Comparison of ENCODE assay signal across 9 cellular contexts in the genomic region with DNA sequence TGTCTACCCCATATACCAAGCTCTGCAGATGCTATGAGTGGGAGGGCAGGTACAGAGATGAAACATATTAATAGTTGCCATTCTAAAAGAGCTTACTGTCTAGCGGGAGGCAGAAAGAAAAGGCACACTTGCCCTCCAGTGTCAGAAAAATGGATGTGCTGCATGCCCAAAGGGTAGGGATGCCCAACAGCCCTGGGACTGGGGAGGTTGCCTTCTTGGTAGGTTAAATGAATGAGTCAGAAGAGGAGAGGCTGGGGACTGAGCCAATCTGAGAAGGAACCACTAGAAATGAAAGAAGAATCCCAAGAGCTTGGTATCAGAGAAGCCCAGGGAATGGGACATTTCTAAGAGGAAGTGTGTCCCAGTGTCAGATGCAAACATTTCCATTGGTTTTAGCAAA. TPM values are rescaled to one million over a fixed set of nuclear protein-coding genes. Genes with fewer than 3 reads are reported as not detected.
DNase-seq lines count a peak whose midpoint lies in the region; ATAC-seq and TF ChIP-seq lines count a peak whose summit lies in the region.
"Had no signal": no experiment of that assay in that cellular context is flagged by ENCODE, and none has a peak within 500 bp of the region (broad histone marks: within the 10 kb centered on the region; RNA-seq: fewer than 3 reads in every experiment).

No MANE protein-coding gene starts in this region.

- ATAC-seq in naive thymus-derived CD4-positive, alpha-beta T cell = peak; percentile 9
- ATAC-seq in esophagus mucosa = no peak
- no peak for ATAC-seq in HG02763 (IDR thresholded peaks at IDR 0.05; ENCODE audit: unreplicated experiment)
- ATAC-seq in HG03571 (IDR thresholded peaks at IDR 0.05; ENCODE audit: unreplicated experiment) = no peak

- no peaks in the 10 kb centered on the region for H3K36me3 ChIP-seq in Loucy (ENCODE audit: insufficient read depth, low read length)
- no peaks in the 10 kb centered on the region for H3K36me3 ChIP-seq in naive thymus-derived CD4-positive, alpha-beta T cell (ENCODE audit: control insufficient read depth in 2 of 3, insufficient read depth in 3 of 3, low read length in 3 of 3)

- peak overlapping the region; percentile 76 for H3K4me2 ChIP-seq in Loucy (ENCODE audit: low read depth, low read length, poor library complexity, severe bottlenecking)

- peak overlapping the region; percentile 97 for H3K27ac ChIP-seq in naive thymus-derived CD4-positive, alpha-beta T cell (ENCODE audit: low read depth, low read length)
- H3K27ac ChIP-seq: HL-60 had no signal

- H3K9me3 ChIP-seq in Loucy (ENCODE audit: insufficient read depth, low read depth, low read length) = no peaks in the 10 kb centered on the region
- H3K9me3 ChIP-seq in naive thymus-derived CD4-positive, alpha-beta T cell (ENCODE audit: control insufficient read depth in 2 of 3, low read length in 3 of 3) = no peaks in the 10 kb centered on the region

- intact Hi-C loops in activated T-helper 2 cell treated with anti-CD3 and anti-CD28 coated beads, Interferon-gamma antibody, Interleukin-2, Interleukin-4, amounts not matched to agents 10 μg/mL and 5 μg/mL and 100 μg/mL, durations not matched to agents 14 hours and 24 hours and 36 hours (cut with micrococcal nuclease) = loop anchor here (1.0 to 10.0 kb wide), 3 partner anchors 30 to 706 kb away; no protein-coding TSS in a partner anchor
- intact Hi-C loops in naive thymus-derived CD4-positive, alpha-beta T cell (cut with micrococcal nuclease) = loop anchor here (1.0 to 5.0 kb wide), 2 partner anchors 30 to 244 kb away; no protein-coding TSS in a partner anchor

- TF ChIP-seq CTCF in GM12865 (IDR thresholded peaks at IDR 0.05; ENCODE audit: insufficient read depth, low read depth, low read length, missing control alignments) (no peak), Loucy (conservative IDR thresholded peaks at IDR 0.05; ENCODE audit: low read length) (no peak)

- no peaks in the 10 kb centered on the region for H3K27me3 ChIP-seq in Loucy (ENCODE audit: insufficient read depth, low read length, poor library complexity, severe bottlenecking)
- H3K27me3 ChIP-seq in naive thymus-derived CD4-positive, alpha-beta T cell (ENCODE audit: control insufficient read depth in 2 of 2, insufficient read depth in 2 of 2, low read length in 2 of 2) = no peaks in the 10 kb centered on the region

- no peaks in the 10 kb centered on the region for H3K9me3 Mint-ChIP-seq in activated T-helper 2 cell treated with anti-CD3 and anti-CD28 coated beads, Interferon-gamma antibody, Interleukin-2, Interleukin-4, amounts not matched to agents 10 μg/mL and 5 μg/mL and 100 μg/mL, durations not matched to agents 14 hours and 24 hours and 36 hours
- H3K9me3 Mint-ChIP-seq in naive thymus-derived CD4-positive, alpha-beta T cell = peaks cover 0 to 6% (median 0%) of the 10 kb centered on the region in 11 donors

- no peak overlapping the region for H2AFZ ChIP-seq in Loucy (ENCODE audit: low read length)

- peaks cover 47% of the 10 kb centered on the region for H3K79me2 ChIP-seq in Loucy (ENCODE audit: insufficient read depth, low read length)

- H3K4me1 ChIP-seq in Loucy (ENCODE audit: insufficient read depth, low read length, poor library complexity, severe bottlenecking) = peaks cover 68% of the 10 kb centered on the region
- H3K4me1 ChIP-seq in naive thymus-derived CD4-positive, alpha-beta T cell (ENCODE audit: control insufficient read depth in 2 of 2, insufficient read depth in 2 of 2, low read length in 2 of 2) = peaks cover 36 to 51% of the 10 kb centered on the region in 2 donors

- peak overlapping the region; percentile 98 for H3K4me3 Mint-ChIP-seq in activated T-helper 2 cell treated with anti-CD3 and anti-CD28 coated beads, Interferon-gamma antibody, Interleukin-2, Interleukin-4, amounts not matched to agents 10 μg/mL and 5 μg/mL and 100 μg/mL, durations not matched to agents 14 hours and 24 hours and 36 hours (ENCODE audit: low read depth)
- peak overlapping the region; percentile 85 to 98 (median 96) for H3K4me3 Mint-ChIP-seq in naive thymus-derived CD4-positive, alpha-beta T cell

- no peaks in the 10 kb centered on the region for H4K20me1 ChIP-seq in Loucy (ENCODE audit: insufficient read depth, low read length, poor library complexity, severe bottlenecking)

- CTCF ChIA-PET in naive thymus-derived CD4-positive, alpha-beta T cell (lab: Charles Lee) = interaction anchor here (0.9 to 17.6 kb wide), 6 partner anchors 11 to 348 kb away, joined by 3 to 354 read pairs (median 4); no protein-coding TSS in a partner anchor

- H3K27me3 Mint-ChIP-seq in activated T-helper 2 cell treated with anti-CD3 and anti-CD28 coated beads, Interferon-gamma antibody, Interleukin-2, Interleukin-4, amounts not matched to agents 10 μg/mL and 5 μg/mL and 100 μg/mL, durations not matched to agents 14 hours and 24 hours and 36 hours (ENCODE audit: low read depth) = no peaks in the 10 kb centered on the region
- H3K27me3 Mint-ChIP-seq in naive thymus-derived CD4-positive, alpha-beta T cell = peaks cover 0 to 2% (median 0%) of the 10 kb centered on the region in 5 donors

- H3K9ac ChIP-seq in Loucy (ENCODE audit: low read depth, low read length, poor library complexity, severe bottlenecking) = peak overlapping the region; percentile 66

- H3K36me3 Mint-ChIP-seq in activated T-helper 2 cell treated with anti-CD3 and anti-CD28 coated beads, Interferon-gamma antibody, Interleukin-2, Interleukin-4, amounts not matched to agents 10 μg/mL and 5 μg/mL and 100 μg/mL, durations not matched to agents 14 hours and 24 hours and 36 hours (ENCODE audit: low read depth) = peaks cover 60% of the 10 kb centered on the region
- H3K36me3 Mint-ChIP-seq in naive thymus-derived CD4-positive, alpha-beta T cell = peaks cover 0 to 44% (median 17%) of the 10 kb centered on the region in 5 donors

- H3K4me3 ChIP-seq in GM12865 (ENCODE audit: low read depth, low read length) (peak overlapping the region; percentile 68), Loucy (ENCODE audit: low read length, poor library complexity, severe bottlenecking) (peak overlapping the region; percentile 79)
- H3K4me3 ChIP-seq in naive thymus-derived CD4-positive, alpha-beta T cell (ENCODE audit: low read length) = peak overlapping the region; percentile 74

- H3K9me2 ChIP-seq in Loucy (replicated peaks; ENCODE audit: low read depth, low read length) = no peaks in the 10 kb centered on the region

- no peaks in the 10 kb centered on the region for H3F3A ChIP-seq in Loucy (ENCODE audit: low read depth)

- peaks cover 57% of the 10 kb centered on the region for H3K4me1 Mint-ChIP-seq in activated T-helper 2 cell treated with anti-CD3 and anti-CD28 coated beads, Interferon-gamma antibody, Interleukin-2, Interleukin-4, amounts not matched to agents 10 μg/mL and 5 μg/mL and 100 μg/mL, durations not matched to agents 14 hours and 24 hours and 36 hours (ENCODE audit: low read depth)
- peaks cover 43 to 87% (median 71%) of the 10 kb centered on the region in 7 donors for H3K4me1 Mint-ChIP-seq in naive thymus-derived CD4-positive, alpha-beta T cell

- DNase-seq in GM12865 (ENCODE audit: low read depth) (peak; percentile 70), pons (ENCODE audit: low spot score) (no peak)
- no peak for DNase-seq in activated T-helper 2 cell treated with anti-CD3 and anti-CD28 coated beads, Interferon-gamma antibody, Interleukin-2, Interleukin-4, amounts not matched to agents 10 μg/mL and 5 μg/mL and 100 μg/mL, durations not matched to agents 14 hours and 24 hours and 36 hours (ENCODE audit: low spot score)
- peak in 8 of 9 donors; percentile 40 to 64 (median 54) for DNase-seq in naive thymus-derived CD4-positive, alpha-beta T cell

- H3K27ac Mint-ChIP-seq in activated T-helper 2 cell treated with anti-CD3 and anti-CD28 coated beads, Interferon-gamma antibody, Interleukin-2, Interleukin-4, amounts not matched to agents 10 μg/mL and 5 μg/mL and 100 μg/mL, durations not matched to agents 14 hours and 24 hours and 36 hours = peak overlapping the region; percentile 92
- peak overlapping the region; percentile 89 to 99 (median 98) for H3K27ac Mint-ChIP-seq in naive thymus-derived CD4-positive, alpha-beta T cell

- POLR2A ChIA-PET in naive thymus-derived CD4-positive, alpha-beta T cell (lab: Charles Lee) = interaction anchor here (0.6 to 9.9 kb wide), 12 partner anchors 9 to 348 kb away, joined by 3 to 158 read pairs (median 7); no protein-coding TSS in a partner anchor

RNA-seq across cellular contexts. Expression of a gene that starts 1.2 kb away (rescaled TPM):
- total RNA-seq in activated T-helper 2 cell treated with anti-CD3 and anti-CD28 coated beads, Interferon-gamma antibody, Interleukin-2, Interleukin-4, amounts not matched to agents 10 μg/mL and 5 μg/mL and 100 μg/mL, durations not matched to agents 14 hours and 24 hours and 36 hours = 217 and 221 TPM in 2 replicates
- 100 to 1,000 TPM in 3 of 5 experiments, 10 to 100 TPM in 2; 62.3 to 160 (median 128) TPM for total RNA-seq in naive thymus-derived CD4-positive, alpha-beta T cell
- 10 to 100 TPM; 18.8 to 47.7 TPM for polyA plus RNA-seq in naive thymus-derived CD4-positive, alpha-beta T cell
- total RNA-seq in esophagus mucosa = 2.2 TPM

RNA-seq across cellular contexts. Expression of a gene that starts 28.5 kb away (rescaled TPM):
- 28.0 and 30.4 TPM in 2 replicates for total RNA-seq in activated T-helper 2 cell treated with anti-CD3 and anti-CD28 coated beads, Interferon-gamma antibody, Interleukin-2, Interleukin-4, amounts not matched to agents 10 μg/mL and 5 μg/mL and 100 μg/mL, durations not matched to agents 14 hours and 24 hours and 36 hours
- 100 to 1,000 TPM in 1 of 5 experiments, 10 to 100 TPM in 4; 37.5 to 103 (median 72.0) TPM for total RNA-seq in naive thymus-derived CD4-positive, alpha-beta T cell
- 10 to 100 TPM; 35.2 to 42.8 TPM for polyA plus RNA-seq in naive thymus-derived CD4-positive, alpha-beta T cell
- 22.1 TPM for total RNA-seq in esophagus mucosa

Comparison
In these comparisons a context has a peak if more than half of its experiments do, and no peak if none do; other contexts are left out.
1. DNase-seq: peak in GM12865 (single experiment) and naive thymus-derived CD4-positive, alpha-beta T cell (8 of 9); none in activated T-helper 2 cell treated with anti-CD3 and anti-CD28 coated beads, Interferon-gamma antibody, Interleukin-2, Interleukin-4, amounts not matched to agents 10 μg/mL and 5 μg/mL and 100 μg/mL, durations not matched to agents 14 hours and 24 hours and 36 hours (single experiment) and pons (single experiment).
2. RNA of a gene that starts 1.2 kb away (total RNA-seq): 217 to 221 TPM in activated T-helper 2 cell treated with anti-CD3 and anti-CD28 coated beads, Interferon-gamma antibody, Interleukin-2, Interleukin-4, amounts not matched to agents 10 μg/mL and 5 μg/mL and 100 μg/mL, durations not matched to agents 14 hours and 24 hours and 36 hours and 62.3 to 160 TPM in naive thymus-derived CD4-positive, alpha-beta T cell; 2.2 TPM in esophagus mucosa (single experiment); every median in the first group is over 10 times any median in the second.
3. Peak in every context shown above with its lines, with median percentiles within 50 percentile points of each other: H3K4me3 ChIP-seq.